In the genomic region with DNA sequence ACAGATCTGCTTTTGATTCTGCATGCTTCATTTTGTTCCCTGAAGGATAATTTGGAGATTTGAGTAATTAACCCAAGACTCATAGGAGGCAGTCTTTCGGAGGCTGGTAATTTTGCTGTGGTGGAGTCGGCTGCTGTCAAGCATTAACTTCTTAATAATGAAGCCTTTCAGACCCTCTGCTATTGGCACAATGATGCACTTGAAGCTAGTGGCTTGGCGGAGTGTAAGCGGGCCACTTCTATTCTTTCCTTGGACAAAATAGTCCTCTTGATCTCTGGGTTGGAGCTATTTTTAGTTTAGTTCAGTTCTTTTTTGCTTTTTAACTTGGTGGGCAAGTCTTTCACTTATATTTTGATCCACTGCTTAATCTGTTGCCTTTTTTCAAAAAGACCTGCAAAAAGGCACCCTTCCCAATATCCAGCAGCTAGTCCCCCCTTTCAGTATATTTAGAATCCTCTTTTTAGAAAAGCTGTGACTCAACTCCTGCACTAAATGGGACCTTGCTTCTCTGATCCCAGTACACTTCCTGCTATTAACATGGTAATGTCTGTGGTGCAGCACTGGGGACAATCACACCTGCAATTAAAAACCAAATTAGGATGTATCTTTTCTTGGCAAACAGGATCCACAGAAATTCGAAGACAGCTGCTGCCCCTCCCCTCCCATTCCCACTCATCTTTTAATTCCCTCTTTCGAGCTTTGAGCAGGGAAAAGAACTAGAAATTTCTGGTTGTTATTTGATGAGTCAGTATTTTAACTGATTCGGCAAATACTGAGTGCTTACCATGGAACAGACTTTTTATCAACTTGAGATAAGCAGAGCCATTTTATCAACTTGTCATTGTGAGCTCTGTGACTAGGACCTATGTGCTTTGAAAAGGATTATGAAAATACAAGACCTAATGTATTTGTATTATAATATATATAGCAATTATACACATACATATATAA, we compare ENCODE assay signal across 16 cellular contexts.
A peak's percentile ranks its signal among the peaks of the same experiment; 100 is the strongest.
DNase-seq lines count a peak whose midpoint lies in the region; ATAC-seq, FAIRE-seq and TF ChIP-seq lines count a peak whose summit lies in the region.
"Had no signal": no experiment of that assay in that cellular context is flagged by ENCODE, and none has a peak within 500 bp of the region (broad histone marks: within the 10 kb centered on the region; RNA-seq: fewer than 3 reads in every experiment).

No MANE protein-coding gene starts in this region.

- H3K36me3 ChIP-seq in pancreas (no peaks in the 10 kb centered on the region), kidney (ENCODE audit: control insufficient read depth in 1 of 2, insufficient read depth in 2 of 2, low read length in 2 of 2) (no peaks in the 10 kb centered on the region)
- H3K36me3 ChIP-seq: esophagus squamous epithelium had no signal

- FAIRE-seq in pancreas (lab: Jason Lieb, UNC) (no peak), kidney (lab: Jason Lieb, UNC) (no peak)
- FAIRE-seq: GM12878 had no signal

- WGBS in pancreas, 2 donors: 41 to 49% methylated on average over 7 of the region's 7 CpGs

- TF ChIP-seq POLR2A in erythroblast (IDR thresholded peaks at IDR 0.05; ENCODE audit: low read length): no peak

- H3K9me3 ChIP-seq in pancreas: no peaks in the 10 kb centered on the region
- no peaks in the 10 kb centered on the region for H3K9me3 ChIP-seq in kidney (ENCODE audit: control insufficient read depth in 1 of 2, low read length in 2 of 2)
- H3K9me3 ChIP-seq: esophagus squamous epithelium had no signal

- peak overlapping the region in 3 of 4 donors; percentile 22 to 76 (median 25) for H3K27ac ChIP-seq in pancreas
- H3K27ac ChIP-seq in kidney (ENCODE audit: low read depth in 2 of 2, low read length in 2 of 2): no peak overlapping the region
- H3K27ac ChIP-seq: esophagus squamous epithelium had no signal

- TF ChIP-seq CTCF in pancreas (IDR thresholded peaks at IDR 0.05) (no peak), kidney (IDR thresholded peaks at IDR 0.05; ENCODE audit: borderline replicate concordance, extremely low read depth, insufficient read depth) (no peak)

- CTCF ChIA-PET in HEK293T (lab: Yijun Ruan, JAX): no interaction called here

- H3K4me1 ChIP-seq in pancreas (peaks cover 8 to 39% (median 23%) of the 10 kb centered on the region in 3 donors), kidney (ENCODE audit: control insufficient read depth in 1 of 2, insufficient read depth in 1 of 2, low read depth in 1 of 2, low read length in 2 of 2) (peaks cover 3 to 10% of the 10 kb centered on the region in 2 donors)
- H3K4me1 ChIP-seq: esophagus squamous epithelium had no signal

- peak; percentile 3 for DNase-seq in DMS79 (lab: John Stamatoyannopoulos, UW)
- DNase-seq in OCI-M1 (lab: John Stamatoyannopoulos, UW): peak; percentile 50
- peak; percentile 8 to 52 for DNase-seq in erythroblast (lab: John Stamatoyannopoulos, UW)
- no peak for DNase-seq in pancreas
- no peak for DNase-seq in mesenteric fat pad (ENCODE audit: low spot score)
- no peak for DNase-seq in HEK293T (ENCODE audit: extremely low spot score)
- no peak for DNase-seq in kidney
- DNase-seq: activated CD4-positive, alpha-beta T cell treated with anti-CD3 and anti-CD28 coated beads for 1 hour; activated T-cell treated with anti-CD3 and anti-CD28 coated beads, Interleukin-2, amount 50 U/mL, for 1 hour; cortex of kidney; esophagus squamous epithelium; Kasumi-1; NCI-H2107; stimulated activated CD4-positive, alpha-beta T cell treated with anti-CD3 and anti-CD28 coated beads, Interleukin-2, amount 100 ng/mL, for 24 hours had no signal

- intact Hi-C loops in pancreas (cut with DNase I) (no loop called here), kidney (cut with DNase I) (no loop called here)

- H3K9ac ChIP-seq in kidney (ENCODE audit: low read length in 2 of 2): no peak overlapping the region

- H3K4me3 ChIP-seq in pancreas: no peak overlapping the region
- no peak overlapping the region for H3K4me3 ChIP-seq in kidney (ENCODE audit: low read length in 2 of 2)
- H3K4me3 ChIP-seq: esophagus squamous epithelium, GM12878 had no signal

- H3K27me3 ChIP-seq in pancreas: no peaks in the 10 kb centered on the region
- H3K27me3 ChIP-seq: esophagus squamous epithelium had no signal

- POLR2A ChIA-PET in HEK293T (lab: Yijun Ruan, JAX): no interaction called here

- peak; percentile 61 to 82 (median 80) for ATAC-seq in pancreas
- no peak for ATAC-seq in HG03432 (IDR thresholded peaks at IDR 0.05; ENCODE audit: unreplicated experiment)
- ATAC-seq: GM12878 had no signal

TF ChIP-seq in HEK293T, 16 proteins besides CTCF, POLR2A, EP300 and RAD21:
- TF ChIP-seq NFRKB (IDR thresholded peaks at IDR 0.05) (no peak), FOXA1 (IDR thresholded peaks at IDR 0.05) (no peak), LEF1 (IDR thresholded peaks at IDR 0.05; ENCODE audit: borderline replicate concordance) (no peak), FOXK2 (IDR thresholded peaks at IDR 0.05) (no peak), ELF4 (IDR thresholded peaks at IDR 0.05) (no peak), HDGF (IDR thresholded peaks at IDR 0.05; ENCODE audit: borderline replicate concordance) (no peak), FOXM1 (IDR thresholded peaks at IDR 0.05; ENCODE audit: borderline replicate concordance) (no peak), ZNF384 (IDR thresholded peaks at IDR 0.05) (no peak), TARDBP (IDR thresholded peaks at IDR 0.05) (no peak), ARNT (IDR thresholded peaks at IDR 0.05) (no peak), SP1 (IDR thresholded peaks at IDR 0.05) (no peak), BHLHE40 (IDR thresholded peaks at IDR 0.05; ENCODE audit: borderline replicate concordance) (no peak), CTBP1 (IDR thresholded peaks at IDR 0.05; ENCODE audit: borderline replicate concordance) (no peak), L3MBTL2 (conservative IDR thresholded peaks at IDR 0.05) (no peak), SUZ12 (IDR thresholded peaks at IDR 0.05) (no peak)
- TF ChIP-seq, protein P1, sequence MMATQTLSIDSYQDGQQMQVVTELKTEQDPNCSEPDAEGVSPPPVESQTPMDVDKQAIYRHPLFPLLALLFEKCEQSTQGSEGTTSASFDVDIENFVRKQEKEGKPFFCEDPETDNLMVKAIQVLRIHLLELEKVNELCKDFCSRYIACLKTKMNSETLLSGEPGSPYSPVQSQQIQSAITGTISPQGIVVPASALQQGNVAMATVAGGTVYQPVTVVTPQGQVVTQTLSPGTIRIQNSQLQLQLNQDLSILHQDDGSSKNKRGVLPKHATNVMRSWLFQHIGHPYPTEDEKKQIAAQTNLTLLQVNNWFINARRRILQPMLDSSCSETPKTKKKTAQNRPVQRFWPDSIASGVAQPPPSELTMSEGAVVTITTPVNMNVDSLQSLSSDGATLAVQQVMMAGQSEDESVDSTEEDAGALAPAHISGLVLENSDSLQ (IDR thresholded peaks at IDR 0.05): no peak
TF ChIP-seq in HEK293T: peak in this region for 0.

Comparison
In these comparisons a context has a peak if more than half of its experiments do, and no peak if none do; other contexts are left out.
1. DNase-seq: peak in DMS79 (single experiment), OCI-M1 (single experiment) and erythroblast (2 of 2); none in pancreas (0 of 6), mesenteric fat pad (single experiment), HEK293T (single experiment) and kidney (single experiment).
2. H3K27ac ChIP-seq: peak in pancreas (3 of 4); none in kidney (0 of 2).